ENCODE assay signal across 18 cellular contexts in genomic region chr9:21081999-21082398, GRCh38. TPM values are rescaled to one million over a fixed set of nuclear protein-coding genes. Genes with fewer than 3 reads are reported as not detected.
A peak's percentile ranks its signal among the peaks of the same experiment; 100 is the strongest.
DNase-seq lines count a peak whose midpoint lies in the region; ATAC-seq and TF ChIP-seq lines count a peak whose summit lies in the region.
"Had no signal": no experiment of that assay in that cellular context is flagged by ENCODE, and none has a peak within 500 bp of the region (broad histone marks: within the 10 kb centered on the region; RNA-seq: fewer than 3 reads in every experiment).

No MANE protein-coding gene starts in this region.

- peak overlapping the region; percentile 44 for H3K4me3 Mint-ChIP-seq in activated T-cell treated with anti-CD3 and anti-CD28 coated beads, Interleukin-2, amount 50 U/mL, for 4 hours
- H3K4me3 Mint-ChIP-seq in activated CD8-positive, alpha-beta T cell treated with anti-CD3 and anti-CD28 coated beads for 36 hours: peak overlapping the region; percentile 43
- peak overlapping the region; percentile 5 for H3K4me3 Mint-ChIP-seq in stimulated activated effector memory CD8-positive, alpha-beta T cell treated with anti-CD3 and anti-CD28 coated beads, Interleukin-12 subunit alpha, Interleukin-12 subunit beta, amount 100 ng/mL, for 72 hours

- POLR2A ChIA-PET in activated CD8-positive, alpha-beta T cell treated with anti-CD3 and anti-CD28 coated beads for 36 hours (lab: Charles Lee): interaction anchor here (2.3 kb wide), 1 partner anchor 14 kb away, joined by 7 read pairs; no protein-coding TSS in a partner anchor

- intact Hi-C loops in activated CD8-positive, alpha-beta T cell treated with anti-CD3 and anti-CD28 coated beads for 36 hours (cut with micrococcal nuclease): no loop called here
- intact Hi-C loops in left colon (cut with DNase I, micrococcal nuclease): no loop called here

- no peak for DNase-seq in activated T-cell treated with anti-CD3 and anti-CD28 coated beads, Interleukin-2, amount 50 U/mL, for 4 hours
- no peak for DNase-seq in activated T-cell treated with anti-CD3 and anti-CD28 coated beads for 4 hours
- DNase-seq in Kasumi-1 (lab: John Stamatoyannopoulos, UW): peak; percentile 67 to 75
- peak; percentile 15 for DNase-seq in activated CD8-positive, alpha-beta T cell treated with anti-CD3 and anti-CD28 coated beads for 36 hours
- no peak for DNase-seq in stimulated activated effector memory CD8-positive, alpha-beta T cell treated with anti-CD3 and anti-CD28 coated beads, Interleukin-12 subunit alpha, Interleukin-12 subunit beta, amount 100 ng/mL, for 72 hours (ENCODE audit: low spot score in 2 of 2)
- DNase-seq in left colon: no peak
- DNase-seq: ACHN; activated CD4-positive, alpha-beta T cell treated with anti-CD3 and anti-CD28 coated beads, Interleukin-2, amount 50 U/mL, for 4 hours; H7; NK-92 treated with Interleukin-12 subunit alpha and Interleukin-12 subunit beta, amount 100 ng/mL, for 24 hours; sigmoid colon; stimulated activated CD4-positive, alpha-beta T cell treated with anti-CD3 and anti-CD28 coated beads, Interleukin-4, amount 100 ng/mL, for 1 hour; trophoblast cell had no signal

- H3K9me3 Mint-ChIP-seq in activated T-cell treated with anti-CD3 and anti-CD28 coated beads, Interleukin-2, amount 50 U/mL, for 4 hours: no peaks in the 10 kb centered on the region
- peaks cover 4% of the 10 kb centered on the region for H3K9me3 Mint-ChIP-seq in activated CD8-positive, alpha-beta T cell treated with anti-CD3 and anti-CD28 coated beads for 36 hours
- peaks cover 2% of the 10 kb centered on the region for H3K9me3 Mint-ChIP-seq in stimulated activated effector memory CD8-positive, alpha-beta T cell treated with anti-CD3 and anti-CD28 coated beads, Interleukin-12 subunit alpha, Interleukin-12 subunit beta, amount 100 ng/mL, for 72 hours

- CTCF ChIA-PET in activated CD8-positive, alpha-beta T cell treated with anti-CD3 and anti-CD28 coated beads for 36 hours (lab: Charles Lee): interaction anchor here (1.0 to 1.5 kb wide), 2 partner anchors 14 to 29 kb away, joined by 3 to 8 read pairs; no protein-coding TSS in a partner anchor

- H3K27me3 Mint-ChIP-seq in activated T-cell treated with anti-CD3 and anti-CD28 coated beads, Interleukin-2, amount 50 U/mL, for 4 hours (ENCODE audit: low read depth): no peaks in the 10 kb centered on the region
- H3K27me3 Mint-ChIP-seq in activated CD8-positive, alpha-beta T cell treated with anti-CD3 and anti-CD28 coated beads for 36 hours: no peaks in the 10 kb centered on the region

- no peak for TF ChIP-seq CTCF in activated CD8-positive, alpha-beta T cell treated with anti-CD3 and anti-CD28 coated beads for 36 hours (IDR thresholded peaks at IDR 0.05)

- H3K4me1 Mint-ChIP-seq in activated T-cell treated with anti-CD3 and anti-CD28 coated beads, Interleukin-2, amount 50 U/mL, for 4 hours (ENCODE audit: low read depth): peaks cover 23% of the 10 kb centered on the region
- peaks cover 33% of the 10 kb centered on the region for H3K4me1 Mint-ChIP-seq in activated CD8-positive, alpha-beta T cell treated with anti-CD3 and anti-CD28 coated beads for 36 hours (ENCODE audit: low read depth)
- peaks cover 16% of the 10 kb centered on the region for H3K4me1 Mint-ChIP-seq in stimulated activated effector memory CD8-positive, alpha-beta T cell treated with anti-CD3 and anti-CD28 coated beads, Interleukin-12 subunit alpha, Interleukin-12 subunit beta, amount 100 ng/mL, for 72 hours

- no peaks in the 10 kb centered on the region for H3K36me3 Mint-ChIP-seq in activated T-cell treated with anti-CD3 and anti-CD28 coated beads, Interleukin-2, amount 50 U/mL, for 4 hours (ENCODE audit: insufficient read depth)
- H3K36me3 Mint-ChIP-seq in activated CD8-positive, alpha-beta T cell treated with anti-CD3 and anti-CD28 coated beads for 36 hours (ENCODE audit: low read depth): peaks cover 3% of the 10 kb centered on the region
- no peaks in the 10 kb centered on the region for H3K36me3 Mint-ChIP-seq in stimulated activated effector memory CD8-positive, alpha-beta T cell treated with anti-CD3 and anti-CD28 coated beads, Interleukin-12 subunit alpha, Interleukin-12 subunit beta, amount 100 ng/mL, for 72 hours

- H3K27ac Mint-ChIP-seq in activated CD8-positive, alpha-beta T cell treated with anti-CD3 and anti-CD28 coated beads for 36 hours: peak overlapping the region; percentile 58
- H3K27ac Mint-ChIP-seq in stimulated activated effector memory CD8-positive, alpha-beta T cell treated with anti-CD3 and anti-CD28 coated beads, Interleukin-12 subunit alpha, Interleukin-12 subunit beta, amount 100 ng/mL, for 72 hours: no peak overlapping the region

- ATAC-seq in activated T-cell treated with anti-CD3 and anti-CD28 coated beads, Interleukin-2, amount 50 U/mL, for 4 hours: peak; percentile 43 to 66
- ATAC-seq in activated CD8-positive, alpha-beta T cell treated with anti-CD3 and anti-CD28 coated beads for 36 hours: peak; percentile 57
- ATAC-seq in stimulated activated effector memory CD8-positive, alpha-beta T cell treated with anti-CD3 and anti-CD28 coated beads, Interleukin-12 subunit alpha, Interleukin-12 subunit beta, amount 100 ng/mL, for 72 hours: no peak
- ATAC-seq in HG03095 (IDR thresholded peaks at IDR 0.05; ENCODE audit: unreplicated experiment) (no peak), left colon (no peak), HG02885 (IDR thresholded peaks at IDR 0.05; ENCODE audit: poor library complexity, unreplicated experiment) (no peak)
- ATAC-seq: Right ventricle myocardium inferior had no signal

RNA-seq across cellular contexts. Expression of gene IFNB1, which starts 4.3 kb away (rescaled TPM):
- total RNA-seq in activated T-cell treated with anti-CD3 and anti-CD28 coated beads, Interleukin-2, amount 50 U/mL, for 4 hours: not detected
- total RNA-seq in activated CD8-positive, alpha-beta T cell treated with anti-CD3 and anti-CD28 coated beads for 36 hours: 1 to 10 TPM in 1 of 2 experiments, under 1 TPM in 1; 0.87 to 1.1 TPM
- total RNA-seq in left colon: not detected
- total RNA-seq: H7; osteocyte; Right ventricle myocardium inferior; sigmoid colon; T-helper 2 cell treated with Interferon-gamma antibody and Interleukin-4, amounts not matched to agents 100 ng/mL and 5 ng/mL, for 36 hours had no signal

RNA-seq across cellular contexts. Expression of gene HACD4, which starts 50.6 kb away (rescaled TPM):
- total RNA-seq in activated T-cell treated with anti-CD3 and anti-CD28 coated beads, Interleukin-2, amount 50 U/mL, for 4 hours: 1 to 10 TPM; 1.2 to 1.4 (median 1.2) TPM
- 1 to 10 TPM; 4.0 to 4.1 TPM for total RNA-seq in activated CD8-positive, alpha-beta T cell treated with anti-CD3 and anti-CD28 coated beads for 36 hours
- total RNA-seq in left colon: 1 to 10 TPM in 1 of 2 donors, under 1 TPM in 1; 0.52 to 2.3 TPM

RNA-seq across cellular contexts. Expression of gene IFNW1, which starts 59.6 kb away (rescaled TPM):
- total RNA-seq in activated T-cell treated with anti-CD3 and anti-CD28 coated beads, Interleukin-2, amount 50 U/mL, for 4 hours: not detected
- not detected for total RNA-seq in activated CD8-positive, alpha-beta T cell treated with anti-CD3 and anti-CD28 coated beads for 36 hours
- not detected for total RNA-seq in left colon
- total RNA-seq: H7; osteocyte; Right ventricle myocardium inferior; sigmoid colon; T-helper 2 cell treated with Interferon-gamma antibody and Interleukin-4, amounts not matched to agents 100 ng/mL and 5 ng/mL, for 36 hours had no signal

Comparison
In these comparisons a context has a peak if more than half of its experiments do, and no peak if none do; other contexts are left out.
1. ATAC-seq: peak in activated T-cell treated with anti-CD3 and anti-CD28 coated beads, Interleukin-2, amount 50 U/mL, for 4 hours (2 of 2) and activated CD8-positive, alpha-beta T cell treated with anti-CD3 and anti-CD28 coated beads for 36 hours (single experiment); none in stimulated activated effector memory CD8-positive, alpha-beta T cell treated with anti-CD3 and anti-CD28 coated beads, Interleukin-12 subunit alpha, Interleukin-12 subunit beta, amount 100 ng/mL, for 72 hours (single experiment), HG03095 (single experiment), left colon (single experiment) and HG02885 (single experiment).
2. DNase-seq: peak in Kasumi-1 (2 of 2) and activated CD8-positive, alpha-beta T cell treated with anti-CD3 and anti-CD28 coated beads for 36 hours (single experiment); none in activated T-cell treated with anti-CD3 and anti-CD28 coated beads, Interleukin-2, amount 50 U/mL, for 4 hours (single experiment), activated T-cell treated with anti-CD3 and anti-CD28 coated beads for 4 hours (single experiment), stimulated activated effector memory CD8-positive, alpha-beta T cell treated with anti-CD3 and anti-CD28 coated beads, Interleukin-12 subunit alpha, Interleukin-12 subunit beta, amount 100 ng/mL, for 72 hours (0 of 2) and left colon (0 of 2).
3. Peak in every context shown above with its lines, with median percentiles within 50 percentile points of each other: H3K4me3 Mint-ChIP-seq.